18 cellular contexts compared by ENCODE assay signal in genomic region chr9:134533850-134534585, GRCh38.
DNase-seq lines count a peak whose midpoint lies in the region; ATAC-seq, FAIRE-seq and TF ChIP-seq lines count a peak whose summit lies in the region.
"Had no signal": no experiment of that assay in that cellular context is flagged by ENCODE, and none has a peak within 500 bp of the region (broad histone marks: within the 10 kb centered on the region; RNA-seq: fewer than 3 reads in every experiment).

No MANE protein-coding gene starts in this region.

- H3K9me3 ChIP-seq in kidney (ENCODE audit: control insufficient read depth in 1 of 2, low read length in 2 of 2) (peaks cover 0 to 11% of the 10 kb centered on the region in 2 donors), spleen (peaks cover 0 to 19% (median 11%) of the 10 kb centered on the region in 8 donors)

- 73 to 80% (median 76%) methylated on average over 23 to 28 of the region's 28 CpGs for WGBS in spleen, 5 donors

- H3K36me3 ChIP-seq in kidney (ENCODE audit: control insufficient read depth in 1 of 2, insufficient read depth in 2 of 2, low read length in 2 of 2) (no peaks in the 10 kb centered on the region), spleen (no peaks in the 10 kb centered on the region)
- H3K36me3 ChIP-seq: esophagus muscularis mucosa had no signal

- H3K27ac ChIP-seq in kidney (ENCODE audit: low read depth in 2 of 2, low read length in 2 of 2): no peak overlapping the region
- H3K27ac ChIP-seq in spleen: no peak overlapping the region
- H3K27ac ChIP-seq: esophagus muscularis mucosa, RWPE1 had no signal

- H3K9ac ChIP-seq in kidney (ENCODE audit: low read length in 2 of 2): no peak overlapping the region

- ATAC-seq in esophagus mucosa: no peak
- ATAC-seq: activated T-cell treated with anti-CD3 and anti-CD28 coated beads, Interleukin-2, amount 50 U/mL, for 4 hours; stimulated activated naive B cell treated with anti-CD40 and anti-IgM and Interleukin-4, amounts not matched to agents 10 μg/mL and 1 μg/mL and 100 μg/mL, for 72 hours had no signal

- peaks cover 0 to 9% (median 0%) of the 10 kb centered on the region in 7 donors for H3K27me3 ChIP-seq in spleen (replicated peaks in 1 of 7)

- no peak for FAIRE-seq in kidney (lab: Jason Lieb, UNC)
- FAIRE-seq: small intestine had no signal

- no peaks in the 10 kb centered on the region for H3K4me1 ChIP-seq in kidney (ENCODE audit: control insufficient read depth in 1 of 2, insufficient read depth in 1 of 2, low read depth in 1 of 2, low read length in 2 of 2)
- H3K4me1 ChIP-seq in spleen: no peaks in the 10 kb centered on the region

- H3K4me3 ChIP-seq in astrocyte of the spinal cord (ENCODE audit: low read depth, low read length): no peak overlapping the region
- H3K4me3 ChIP-seq in kidney (ENCODE audit: low read length in 2 of 2): no peak overlapping the region
- no peak overlapping the region for H3K4me3 ChIP-seq in spleen
- H3K4me3 ChIP-seq: esophagus muscularis mucosa, lung had no signal

- intact Hi-C loops in kidney (cut with DNase I): no loop called here
- intact Hi-C loops in spleen (cut with DNase I; ENCODE audit: low total_unique reads): no loop called here

- TF ChIP-seq CTCF in astrocyte of the spinal cord (IDR thresholded peaks at IDR 0.05; ENCODE audit: low read depth, low read length) (no peak), kidney (IDR thresholded peaks at IDR 0.05; ENCODE audit: borderline replicate concordance, extremely low read depth, insufficient read depth) (no peak), spleen (IDR thresholded peaks at IDR 0.05 in 8 of 11, conservative IDR thresholded peaks at IDR 0.05 in 3 of 11) (no peak)

- DNase-seq in HT1080 (ENCODE audit: low read depth): peak; percentile 75
- peak; percentile 62 for DNase-seq in astrocyte of the spinal cord (ENCODE audit: low read depth, low spot score)
- DNase-seq in kidney: peak; percentile 56
- DNase-seq in spleen: peak; percentile 37
- no peak for DNase-seq in mucosa of gallbladder (ENCODE audit: low spot score)
- DNase-seq in activated CD4-positive, alpha-beta T cell treated with anti-CD3 and anti-CD28 coated beads, Interleukin-2, amount 50 U/mL, for 4 hours: no peak
- DNase-seq: activated CD4-positive, alpha-beta T cell treated with anti-CD3 and anti-CD28 coated beads, Interleukin-2, amount 10 ng/mL, durations not matched to agents 7 days and 5 days; activated T-cell treated with anti-CD3 and anti-CD28 coated beads, Interleukin-2, amount 50 U/mL, for 4 hours; DND-41; NCI-H1092; NCI-H2171 treated with DMSO at 0.1 percent for 48 hours; small intestine; stimulated activated naive B cell treated with anti-CD40 and anti-IgM and Interleukin-4, amounts not matched to agents 10 μg/mL and 1 μg/mL and 100 μg/mL, for 72 hours; T-helper 2 cell had no signal

- TF ChIP-seq POLR2A in spleen (IDR thresholded peaks at IDR 0.05): no peak

- in situ Hi-C loops in astrocyte of the spinal cord (cut with HindIII; ENCODE audit: low sequenced_read_pairs): no loop called here

Comparison
In these comparisons a context has a peak if more than half of its experiments do, and no peak if none do; other contexts are left out.
1. DNase-seq: peak in HT1080 (single experiment), astrocyte of the spinal cord (single experiment), kidney (single experiment) and spleen (single experiment); none in mucosa of gallbladder (single experiment) and activated CD4-positive, alpha-beta T cell treated with anti-CD3 and anti-CD28 coated beads, Interleukin-2, amount 50 U/mL, for 4 hours (0 of 2).